In genomic region chr2:96739633-96740428, GRCh38 we compare ENCODE assay signal across 8 cellular contexts. TPM values are rescaled to one million over a fixed set of nuclear protein-coding genes. Genes with fewer than 3 reads are reported as not detected.
DNase-seq lines count a peak whose midpoint lies in the region; ATAC-seq and TF ChIP-seq lines count a peak whose summit lies in the region.

Gene LMAN2L (minus strand): TSS chr2:96740064. CDS start chr2:96740040, 24 bp downstream.

- H3K27ac ChIP-seq in parathyroid adenoma (peak within 1 kb of the TSS; percentile 41), tibial nerve (peak within 1 kb of the TSS; percentile 22 to 92 (median 76))

- H3K4me3 ChIP-seq in GM12864 (ENCODE audit: low read depth, low read length) = peak within 1 kb of the TSS; percentile 81
- H3K4me3 ChIP-seq in adipocyte (ENCODE audit: low read length) = peak within 1 kb of the TSS; percentile 96
- peak within 1 kb of the TSS; percentile 96 for H3K4me3 ChIP-seq in parathyroid adenoma (ENCODE audit: low read depth, low read length)
- peak within 1 kb of the TSS; percentile 54 to 95 (median 73) for H3K4me3 ChIP-seq in tibial nerve

- H3K27me3 ChIP-seq in adipocyte (replicated peaks; ENCODE audit: control insufficient read depth, insufficient read depth, low read length) = no peaks in the 10 kb centered on the region
- no peaks in the 10 kb centered on the region for H3K27me3 ChIP-seq in parathyroid adenoma (ENCODE audit: control insufficient read depth, insufficient read depth, low read length)
- H3K27me3 ChIP-seq in tibial nerve = no peaks in the 10 kb centered on the region

- peaks cover 19% of the 10 kb centered on the region for H3K4me1 ChIP-seq in adipocyte (ENCODE audit: control insufficient read depth, insufficient read depth, low read length)
- H3K4me1 ChIP-seq in parathyroid adenoma = peaks cover 2% of the 10 kb centered on the region
- peaks cover 0 to 49% (median 10%) of the 10 kb centered on the region in 4 donors for H3K4me1 ChIP-seq in tibial nerve

- ATAC-seq in HG02759 (IDR thresholded peaks at IDR 0.05; ENCODE audit: unreplicated experiment) = peak; percentile 99
- peak; percentile 99 for ATAC-seq in Right ventricle myocardium superior (ENCODE audit: poor library complexity)

- DNase-seq in GM12864 (ENCODE audit: low read depth) = peak; percentile 94
- DNase-seq in NCI-H1417 (lab: John Stamatoyannopoulos, UW) = peak; percentile 96 to 98 (median 96)
- DNase-seq in SW 1271 (lab: John Stamatoyannopoulos, UW) = peak; percentile 97 to 99
- peak; percentile 99 for DNase-seq in adipocyte (ENCODE audit: low read depth)
- peak; percentile 98 for DNase-seq in Right ventricle myocardium superior
- DNase-seq in tibial nerve (ENCODE audit: low spot score in 2 of 2) = peak; percentile 97 to 99

- H3K79me2 ChIP-seq in parathyroid adenoma = peaks cover 5% of the 10 kb centered on the region

- H2AFZ ChIP-seq in parathyroid adenoma = peak within 1 kb of the TSS; percentile 93

- TF ChIP-seq EP300 in tibial nerve (IDR thresholded peaks at IDR 0.05) = peak; percentile 67 to 85

- H3K4me2 ChIP-seq in parathyroid adenoma (ENCODE audit: low read length) = peak within 1 kb of the TSS; percentile 98

- peak within 1 kb of the TSS; percentile 92 for H3K9ac ChIP-seq in adipocyte (ENCODE audit: low read length)
- no peak within 1 kb of the TSS for H3K9ac ChIP-seq in parathyroid adenoma

- H3K36me3 ChIP-seq in adipocyte (ENCODE audit: control insufficient read depth, insufficient read depth, low read length, severe bottlenecking) (peaks cover 3% of the 10 kb centered on the region), parathyroid adenoma (ENCODE audit: control insufficient read depth, insufficient read depth, low read length) (no peaks in the 10 kb centered on the region), tibial nerve (peaks cover 0 to 16% (median 0%) of the 10 kb centered on the region in 3 donors)

- TF ChIP-seq POLR2A in tibial nerve (IDR thresholded peaks at IDR 0.05) = peak in 1 of 2 donors; percentile 52

- intact Hi-C loops in Right ventricle myocardium superior (cut with DNase I) = no loop called here

- WGBS in tibial nerve, 2 donors = 0% methylated on average over 43 of the region's 43 CpGs

- H3K9me3 ChIP-seq in adipocyte (ENCODE audit: control insufficient read depth, low read length) (no peaks in the 10 kb centered on the region), parathyroid adenoma (ENCODE audit: control insufficient read depth, low read length) (no peaks in the 10 kb centered on the region), tibial nerve (no peaks in the 10 kb centered on the region)

- no peak for TF ChIP-seq CTCF in GM12864 (IDR thresholded peaks at IDR 0.05; ENCODE audit: low read depth, low read length, missing control alignments)
- no peak for TF ChIP-seq CTCF in parathyroid adenoma (IDR thresholded peaks at IDR 0.05)
- peak in 1 of 5 experiments; percentile 48 for TF ChIP-seq CTCF in tibial nerve (IDR thresholded peaks at IDR 0.05)

RNA-seq across cellular contexts. Expression of gene LMAN2L, which starts in this region (rescaled TPM):
- total RNA-seq in Right ventricle myocardium superior (25.7 TPM), tibial nerve (10 to 100 TPM; 10.2 to 21.2 (median 16.8) TPM)

Comparison
In these comparisons a context has a peak if more than half of its experiments do, and no peak if none do; other contexts are left out.
1. Peak in every context shown above with its lines: DNase-seq, ATAC-seq, H3K4me3 ChIP-seq and H3K27ac ChIP-seq.